In genomic region chr5:6603643-6604042, GRCh38 we compare ENCODE assay signal across 2 cellular contexts.
TF ChIP-seq lines count a peak whose summit lies in the region.

No MANE protein-coding gene starts in this region.

TF ChIP-seq in K562, 482 proteins besides CTCF, POLR2A, EP300 and RAD21:
- TF ChIP-seq LCOR (CRISPR knock-in tag; IDR thresholded peaks at IDR 0.05) (no peak), GTF2A2 (tag; IDR thresholded peaks at IDR 0.05) (no peak), XRCC4 (IDR thresholded peaks at IDR 0.05; ENCODE audit: extremely low read depth, insufficient read depth, insufficient read length) (no peak), ZFP36 (IDR thresholded peaks at IDR 0.05; ENCODE audit: low read depth, low read length, partially characterized antibody) (no peak), ZNF41 (CRISPR knock-in tag; conservative IDR thresholded peaks at IDR 0.05) (no peak), DLX4 (CRISPR knock-in tag; IDR thresholded peaks at IDR 0.05) (no peak), ZBTB34 (CRISPR knock-in tag; IDR thresholded peaks at IDR 0.05) (no peak), SMAD4 (CRISPR knock-in tag; conservative IDR thresholded peaks at IDR 0.05) (no peak), ZNF121 (CRISPR knock-in tag; conservative IDR thresholded peaks at IDR 0.05) (no peak), ZMIZ1 (IDR thresholded peaks at IDR 0.05; ENCODE audit: low read depth in 2 of 2, low read length in 2 of 2) (no peak), RBFOX2 (IDR thresholded peaks at IDR 0.05; ENCODE audit: low read depth, low read length) (peak; percentile 37; the same call in 1 of the 2 replicates), JUNB (CRISPR knock-in tag; conservative IDR thresholded peaks at IDR 0.05) (no peak), CREB3L1 (IDR thresholded peaks at IDR 0.05; ENCODE audit: borderline replicate concordance, low read depth) (no peak), POLR2G (IDR thresholded peaks at IDR 0.05; ENCODE audit: low read depth, low read length) (peak; percentile 58)

TF ChIP-seq in HepG2, 621 proteins besides CTCF, POLR2A, EP300 and RAD21:
- TF ChIP-seq GRHL1 (CRISPR knock-in tag; conservative IDR thresholded peaks at IDR 0.05) (no peak), ZNF713 (CRISPR knock-in tag; IDR thresholded peaks at IDR 0.05) (no peak), NFKBIZ (CRISPR knock-in tag; IDR thresholded peaks at IDR 0.05) (no peak), ZNF784 (CRISPR knock-in tag; IDR thresholded peaks at IDR 0.05; ENCODE audit: borderline replicate concordance) (no peak), AGO2 (optimal IDR thresholded peaks at IDR 0.05; ENCODE audit: low read depth, low read length) (peak; percentile 27)
